Comparison of ENCODE assay signal across 9 cellular contexts in the genomic region with DNA sequence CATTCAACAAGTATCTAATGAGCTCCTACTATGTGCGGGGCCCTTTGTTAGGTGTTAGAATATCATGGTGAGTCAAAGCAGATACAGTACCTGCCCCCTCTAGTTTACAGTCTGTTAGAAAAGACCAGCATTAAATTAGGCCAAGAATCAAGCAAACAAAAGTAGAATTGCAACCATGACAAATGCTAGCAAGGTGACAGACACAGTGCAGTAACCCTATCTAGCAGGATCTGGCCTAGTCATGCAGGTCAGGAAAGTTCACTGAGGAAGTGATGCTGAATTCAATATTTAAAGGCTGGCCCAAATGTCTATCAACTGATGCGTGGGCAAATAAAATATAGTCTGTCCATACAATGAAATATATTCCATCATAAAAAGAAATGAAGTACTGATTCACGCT.
"Had no signal": no experiment of that assay in that cellular context is flagged by ENCODE, and none has a peak within 500 bp of the region (broad histone marks: within the 10 kb centered on the region; RNA-seq: fewer than 3 reads in every experiment).

No MANE protein-coding gene starts in this region.

- H3K4me3 ChIP-seq: GM23338 had no signal

- DNase-seq: H9, HCEC 1CT, KBM-7 had no signal

- FAIRE-seq: H1, H54, HepG2 had no signal

- H3K4me2 ChIP-seq: GM23338, KMS-11 had no signal

- H3K27ac ChIP-seq: HL-60, KMS-11 had no signal

- ATAC-seq: GM23338, HepG2 had no signal

- H3K9ac ChIP-seq: KMS-11 had no signal
